9 cellular contexts compared by ENCODE assay signal in genomic region chr11:12554122-12554521, GRCh38.
"Had no signal": no experiment of that assay in that cellular context is flagged by ENCODE, and none has a peak within 500 bp of the region (broad histone marks: within the 10 kb centered on the region; RNA-seq: fewer than 3 reads in every experiment).

No MANE protein-coding gene starts in this region.

- H2AFZ ChIP-seq: GM23248 had no signal

- DNase-seq: GM23248, GOT3, H9, HCEC 1CT, Kasumi-1, KG1 had no signal

- H3K9ac ChIP-seq: GM23248 had no signal

- H3K4me3 ChIP-seq: GM23248 had no signal

- FAIRE-seq: H54, HepG2 had no signal

- H3K27ac ChIP-seq: GM23248, HL-60 had no signal

- ATAC-seq: HepG2 had no signal
